Comparison of ENCODE assay signal across 1 cellular context in genomic region chr4:77113069-77113468, GRCh38.
TF ChIP-seq lines count a peak whose summit lies in the region.

No MANE protein-coding gene starts in this region.

TF ChIP-seq in H1, 55 proteins besides CTCF, POLR2A, EP300 and RAD21:
- TF ChIP-seq KDM5A (IDR thresholded peaks at IDR 0.05; ENCODE audit: low read length) (no peak), SIX5 (IDR thresholded peaks at IDR 0.05; ENCODE audit: low read depth, low read length) (no peak), NRF1 (IDR thresholded peaks at IDR 0.05; ENCODE audit: low read depth, low read length) (no peak), CREB1 (IDR thresholded peaks at IDR 0.05) (no peak), POU5F1 (IDR thresholded peaks at IDR 0.05; ENCODE audit: low read depth, low read length) (no peak)
